In the genomic region with DNA sequence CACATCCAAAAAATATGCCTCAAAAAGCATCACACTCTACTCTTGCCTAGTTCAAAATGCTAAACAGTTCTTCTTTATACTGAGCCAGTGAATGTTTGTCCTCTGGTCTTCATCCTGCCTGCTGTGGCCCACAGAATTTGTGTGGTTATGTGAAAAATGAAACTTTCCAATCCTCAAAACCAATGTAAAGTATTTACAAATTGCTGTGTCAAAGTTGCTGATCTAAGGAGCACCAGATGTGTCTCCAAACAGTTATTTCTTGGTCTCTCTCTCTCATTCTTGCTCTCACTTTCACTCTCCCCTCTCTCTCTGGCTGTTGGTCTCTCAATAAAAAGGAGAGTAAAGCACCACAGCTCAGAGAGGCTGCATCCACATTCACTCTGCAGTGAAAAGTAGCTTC, we compare ENCODE assay signal across 10 cellular contexts. TPM values are rescaled to one million over a fixed set of nuclear protein-coding genes. Genes with fewer than 3 reads are reported as not detected.
DNase-seq lines count a peak whose midpoint lies in the region; ATAC-seq and TF ChIP-seq lines count a peak whose summit lies in the region.
"Had no signal": no experiment of that assay in that cellular context is flagged by ENCODE, and none has a peak within 500 bp of the region (broad histone marks: within the 10 kb centered on the region; RNA-seq: fewer than 3 reads in every experiment).

No MANE protein-coding gene starts in this region.

- TF ChIP-seq CTCF in GM10266 (IDR thresholded peaks at IDR 0.05; ENCODE audit: control insufficient read depth, insufficient read depth, low read depth, missing control alignments) = no peak

- ATAC-seq in GM19324 (IDR thresholded peaks at IDR 0.05; ENCODE audit: low FRiP score, unreplicated experiment) (peak; percentile 82), HG02642 (IDR thresholded peaks at IDR 0.05; ENCODE audit: poor library complexity, unreplicated experiment) (peak; percentile 84), HG03521 (IDR thresholded peaks at IDR 0.05; ENCODE audit: unreplicated experiment) (peak; percentile 75)
- ATAC-seq: heart left ventricle had no signal

- DNase-seq in myocyte (ENCODE audit: low read depth) (peak; percentile 16), NCI-H446 (lab: John Stamatoyannopoulos, UW) (no peak), GM10266 (ENCODE audit: extremely low spot score) (no peak), SW 1271 (lab: John Stamatoyannopoulos, UW) (no peak)
- DNase-seq: activated T-cell treated with anti-CD3 and anti-CD28 coated beads, Interleukin-2, amount 50 U/mL, for 72 hours; stimulated activated CD8-positive, alpha-beta memory T cell treated with anti-CD3 and anti-CD28 coated beads, Interleukin-4, amount 100 ng/mL, for 48 hours had no signal

RNA-seq across cellular contexts. Expression of gene EPHA4, which starts 23.0 kb away (rescaled TPM):
- total RNA-seq in myocyte = 10.1 and 12.9 TPM in 2 replicates
- polyA plus RNA-seq in myocyte (2012) = 11.3 TPM
